ENCODE assay signal across 10 cellular contexts in the genomic region with DNA sequence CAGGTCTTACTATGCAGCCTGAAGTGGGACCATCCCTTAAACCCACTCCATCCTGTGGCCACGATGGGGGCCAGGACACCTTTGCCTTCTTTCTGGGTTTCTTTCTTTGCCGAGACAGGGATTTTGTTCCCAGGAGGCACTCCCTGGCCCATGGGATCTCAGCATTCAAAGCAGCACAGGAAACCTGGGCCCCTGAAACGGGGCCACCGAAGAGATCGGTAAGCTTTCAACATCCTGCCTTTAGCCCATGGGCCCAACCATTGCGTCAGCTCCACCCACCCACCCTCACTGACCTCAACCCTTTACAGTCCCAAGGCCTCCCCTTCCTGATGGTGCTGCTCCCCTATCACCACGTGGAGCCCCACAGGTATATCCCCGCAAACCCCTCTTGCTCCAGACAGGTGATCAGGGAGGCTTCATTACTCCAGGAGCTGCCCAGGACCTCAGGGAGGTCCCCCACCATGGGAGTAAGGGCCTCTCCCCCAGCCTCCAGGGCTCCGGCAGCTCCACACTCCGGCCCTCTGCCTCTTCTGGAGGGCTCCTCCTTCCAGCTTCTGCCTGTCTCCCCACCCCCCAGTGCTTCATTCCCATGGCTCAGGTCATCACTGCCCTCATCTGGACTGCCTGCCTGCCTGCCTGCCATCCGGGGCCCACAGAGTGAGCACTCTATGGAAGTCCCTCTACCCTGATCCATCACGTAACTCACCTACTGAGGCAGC.
"Had no signal": no experiment of that assay in that cellular context is flagged by ENCODE, and none has a peak within 500 bp of the region (broad histone marks: within the 10 kb centered on the region; RNA-seq: fewer than 3 reads in every experiment).

No MANE protein-coding gene starts in this region.

- H3K36me3 Mint-ChIP-seq: activated naive CD8-positive, alpha-beta T cell treated with anti-CD3 and anti-CD28 coated beads, Interleukin-2, amount 10 ng/mL, durations not matched to agents 7 days and 5 days had no signal

- H3K27me3 ChIP-seq: ascending aorta, thyroid gland had no signal

- H3K4me3 Mint-ChIP-seq: activated naive CD8-positive, alpha-beta T cell treated with anti-CD3 and anti-CD28 coated beads, Interleukin-2, amount 10 ng/mL, durations not matched to agents 7 days and 5 days; activated T-cell treated with anti-CD3 and anti-CD28 coated beads, Interleukin-2, amount 50 U/mL, for 4 hours; stimulated activated naive CD8-positive, alpha-beta T cell treated with anti-CD3 and anti-CD28 coated beads, Interleukin-15, amount 100 ng/mL, for 72 hours had no signal

- H3K27ac ChIP-seq: ascending aorta, thyroid gland had no signal

- H3K4me1 Mint-ChIP-seq: activated naive CD8-positive, alpha-beta T cell treated with anti-CD3 and anti-CD28 coated beads, Interleukin-2, amount 10 ng/mL, durations not matched to agents 7 days and 5 days; stimulated activated naive CD8-positive, alpha-beta T cell treated with anti-CD3 and anti-CD28 coated beads, Interleukin-15, amount 100 ng/mL, for 72 hours had no signal

- ATAC-seq: activated CD4-positive, CD25-positive, alpha-beta regulatory T cell treated with anti-CD3 and anti-CD28 coated beads, Interleukin-2, amount 50 U/mL, for 24 hours; activated T-cell treated with anti-CD3 and anti-CD28 coated beads, Interleukin-2, amount 50 U/mL, for 4 hours; left ventricle myocardium superior had no signal

- H3K9me3 Mint-ChIP-seq: activated naive CD8-positive, alpha-beta T cell treated with anti-CD3 and anti-CD28 coated beads, Interleukin-2, amount 10 ng/mL, durations not matched to agents 7 days and 5 days; activated T-cell treated with anti-CD3 and anti-CD28 coated beads, Interleukin-2, amount 50 U/mL, for 4 hours; stimulated activated naive CD8-positive, alpha-beta T cell treated with anti-CD3 and anti-CD28 coated beads, Interleukin-15, amount 100 ng/mL, for 72 hours had no signal

- H3K27ac Mint-ChIP-seq: activated naive CD8-positive, alpha-beta T cell treated with anti-CD3 and anti-CD28 coated beads, Interleukin-2, amount 10 ng/mL, durations not matched to agents 7 days and 5 days had no signal

- H3K9me3 ChIP-seq: ascending aorta, thyroid gland had no signal

- DNase-seq: activated gamma-delta T cell treated with Interleukin-2 at 50 U/mL for 16 hours; activated naive CD8-positive, alpha-beta T cell treated with anti-CD3 and anti-CD28 coated beads, Interleukin-2, amount 10 ng/mL, durations not matched to agents 7 days and 5 days; activated T-cell treated with anti-CD3 and anti-CD28 coated beads, Interleukin-2, amount 50 U/mL, for 4 hours; effector memory CD4-positive, alpha-beta T cell; stimulated activated CD4-positive, alpha-beta T cell treated with anti-CD3 and anti-CD28 coated beads, Interleukin-4, amount 100 ng/mL, for 1 hour; stimulated activated naive CD8-positive, alpha-beta T cell treated with anti-CD3 and anti-CD28 coated beads, Interleukin-15, amount 100 ng/mL, for 72 hours; thyroid gland had no signal

- H3K4me1 ChIP-seq: ascending aorta had no signal
